ENCODE assay signal across 22 cellular contexts in the genomic region with DNA sequence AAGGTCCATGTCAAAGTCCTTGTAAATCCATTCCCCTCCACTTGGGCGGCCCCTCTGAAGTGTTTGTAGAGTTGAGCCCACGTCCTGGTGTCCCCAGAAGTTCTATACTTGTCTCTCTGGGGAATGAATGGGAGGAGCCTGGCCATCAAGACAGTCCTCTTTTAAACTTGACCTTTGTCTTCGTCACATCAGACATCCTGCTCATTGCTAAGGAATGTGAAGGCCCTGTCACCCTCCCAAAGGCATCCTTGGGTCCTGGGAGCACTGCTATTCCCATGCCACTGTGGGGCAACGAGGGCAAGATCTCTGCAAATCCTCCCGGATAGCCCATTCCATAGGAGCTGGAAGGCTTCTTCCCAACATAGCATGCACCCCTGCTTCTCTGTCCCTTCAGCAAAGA.
"Had no signal": no experiment of that assay in that cellular context is flagged by ENCODE, and none has a peak within 500 bp of the region (broad histone marks: within the 10 kb centered on the region; RNA-seq: fewer than 3 reads in every experiment).

No MANE protein-coding gene starts in this region.

- H3K27ac ChIP-seq: left ventricle myocardium inferior, sigmoid colon, testis, upper lobe of left lung, VCaP had no signal

- DNase-seq: activated CD4-positive, alpha-beta T cell treated with anti-CD3 and anti-CD28 coated beads, Interleukin-2, amount 10 ng/mL, durations not matched to agents 24 days and 14 days; activated CD8-positive, alpha-beta T cell treated with anti-CD3 and anti-CD28 coated beads, Interleukin-2, amount 10 ng/mL, durations not matched to agents 7 days and 5 days; activated gamma-delta T cell; central memory CD4-positive, alpha-beta T cell; effector memory CD4-positive, alpha-beta T cell; gastrocnemius medialis; hippocampal formation; kidney glomerular epithelial cell; left ventricle myocardium inferior; mammary epithelial cell; midbrain; natural killer cell; sigmoid colon; stimulated activated CD4-positive, alpha-beta T cell treated with anti-CD3 and anti-CD28 coated beads, Interleukin-2, amount 100 ng/mL, for 48 hours; stimulated activated naive CD4-positive, alpha-beta T cell; T-helper 2 cell; testis; upper lobe of left lung had no signal

- H3K4me1 ChIP-seq: gastrocnemius medialis, testis had no signal

- H3K27me3 ChIP-seq: gastrocnemius medialis, sigmoid colon, testis, upper lobe of left lung had no signal

- H3K4me3 ChIP-seq: gastrocnemius medialis, left ventricle myocardium inferior, sigmoid colon, testis, upper lobe of left lung had no signal

- ATAC-seq: activated CD4-positive, CD25-positive, alpha-beta regulatory T cell treated with anti-CD3 and anti-CD28 coated beads, Interleukin-2, amount 50 U/mL, for 24 hours; activated CD8-positive, alpha-beta T cell treated with anti-CD3 and anti-CD28 coated beads, Interleukin-2, amount 10 ng/mL, durations not matched to agents 7 days and 5 days; gastrocnemius medialis; natural killer cell had no signal

- FAIRE-seq: astrocyte, colon had no signal

- H3K9me3 ChIP-seq: gastrocnemius medialis, left ventricle myocardium inferior, sigmoid colon, testis, upper lobe of left lung had no signal

- H3K36me3 ChIP-seq: gastrocnemius medialis, left ventricle myocardium inferior, sigmoid colon, upper lobe of left lung had no signal
